In genomic region chr10:84118395-84119006, GRCh38 we compare ENCODE assay signal across 1 cellular context.
TF ChIP-seq lines count a peak whose summit lies in the region.

No MANE protein-coding gene starts in this region.

TF ChIP-seq in HCT116, 20 proteins besides CTCF, POLR2A, EP300 and RAD21 (continued from another document):
- TF ChIP-seq REST (IDR thresholded peaks at IDR 0.05; ENCODE audit: low read depth) (no peak), CBX3 (IDR thresholded peaks at IDR 0.05; ENCODE audit: low read depth) (0 out of 2 replicates have a peak, but pooled peaks have one; percentile 44), ZBTB33 (IDR thresholded peaks at IDR 0.05; ENCODE audit: extremely low read depth, insufficient replicate concordance, low read length) (no peak), ATF3 (IDR thresholded peaks at IDR 0.05) (no peak), FOSL1 (IDR thresholded peaks at IDR 0.05; ENCODE audit: low read depth) (peak; percentile 29; the same call in 1 of the 2 replicates), TCF7L2 (IDR thresholded peaks at IDR 0.05; ENCODE audit: borderline replicate concordance, extremely low read depth, insufficient read depth, insufficient read length) (no peak)
TF ChIP-seq in HCT116: peak in this region for 4.
